9 cellular contexts compared by ENCODE assay signal in the genomic region with DNA sequence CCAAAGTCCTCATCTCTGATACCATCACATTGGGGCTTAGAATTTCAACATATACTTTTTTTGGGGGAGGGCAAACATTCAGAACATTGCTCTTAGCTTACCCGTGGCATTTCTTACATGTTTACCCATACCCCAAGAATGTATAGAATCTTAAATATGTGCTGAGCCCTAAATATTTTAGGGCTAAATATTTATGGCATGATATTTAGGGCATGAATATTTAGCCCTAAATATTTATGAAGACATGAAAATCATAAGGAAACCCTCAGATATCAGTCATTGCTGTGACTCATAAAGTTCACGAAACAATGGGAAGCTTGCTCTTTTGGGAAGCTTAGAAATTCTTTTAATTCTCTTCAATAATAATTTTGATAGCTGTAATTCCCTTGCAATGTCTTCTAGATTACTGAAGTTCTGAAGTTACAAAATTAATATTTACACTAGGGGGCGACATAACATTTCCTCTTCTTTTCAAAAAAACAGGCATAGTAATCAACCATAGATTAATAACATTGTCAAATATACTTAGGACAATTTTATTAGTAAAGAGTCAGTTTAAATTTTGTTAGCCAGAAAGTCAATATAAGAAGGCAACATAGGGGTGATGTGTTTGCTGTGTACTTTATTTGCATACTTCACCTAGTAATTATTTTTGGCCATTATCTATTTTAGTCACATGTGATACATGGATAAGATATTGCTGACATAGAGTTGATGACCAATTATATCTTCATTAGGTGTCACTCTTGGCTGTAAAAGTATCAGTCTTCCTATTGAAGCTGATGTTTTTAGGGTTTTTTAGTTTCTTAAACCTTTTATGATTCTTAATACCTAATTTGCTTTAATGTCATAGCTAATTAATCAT. TPM values are rescaled to one million over a fixed set of nuclear protein-coding genes. Genes with fewer than 3 reads are reported as not detected.
DNase-seq lines count a peak whose midpoint lies in the region; ATAC-seq, FAIRE-seq and TF ChIP-seq lines count a peak whose summit lies in the region.
"Had no signal": no experiment of that assay in that cellular context is flagged by ENCODE, and none has a peak within 500 bp of the region (broad histone marks: within the 10 kb centered on the region; RNA-seq: fewer than 3 reads in every experiment).

No MANE protein-coding gene starts in this region.

- FAIRE-seq in GM19239 (lab: Jason Lieb, UNC) (peak; percentile 45), frontal cortex (lab: Jason Lieb, UNC) (peak; percentile 53)

- H3K9me3 ChIP-seq in Panc1 (ENCODE audit: control insufficient read depth, insufficient read depth, low read depth, low read length), result no peaks in the 10 kb centered on the region

- CTCF ChIA-PET in Panc1 (lab: Charles Lee), result no interaction called here

- no peaks in the 10 kb centered on the region for H3K36me3 ChIP-seq in Panc1 (ENCODE audit: control insufficient read depth, insufficient read depth, low read length)

- BruUV-seq in Panc1 (replicated peaks; lab: Mats Ljungman, UMichigan), result no TSS peak

- peak; percentile 51; the same call in 1 of the 2 replicates for TF ChIP-seq CTCF in Panc1 (IDR thresholded peaks at IDR 0.05)

- no peak overlapping the region for H3K4me3 ChIP-seq in Panc1 (ENCODE audit: low read depth in 2 of 2, low read length in 2 of 2)

- DNase-seq in ACHN (peak; percentile 52), GM19239 (ENCODE audit: insufficient read length, low spot score) (no peak), Panc1 (ENCODE audit: low read depth, low spot score) (no peak), frontal cortex (ENCODE audit: low spot score in 2 of 2) (no peak), cerebellar cortex (ENCODE audit: low spot score) (no peak)
- DNase-seq: stimulated activated CD4-positive, alpha-beta T cell treated with anti-CD3 and anti-CD28 coated beads, Interleukin-2, amount 100 ng/mL, for 48 hours had no signal

- intact Hi-C loops in Panc1 (cut with micrococcal nuclease; ENCODE audit: unreplicated experiment), result loop anchor here (10.0 kb wide), 1 partner anchor 1123 kb away; a partner anchor contains a TSS

- in situ Hi-C loops in ACHN (cut with HindIII; ENCODE audit: low pct_ligation_motif_present, low pct_unique_long_range_greater_than_20kb, low sequenced_read_pairs), result no loop called here
- in situ Hi-C loops in Panc1 (cut with HindIII; ENCODE audit: low pct_unique_long_range_greater_than_20kb, low sequenced_read_pairs), result no loop called here

- no peaks in the 10 kb centered on the region for H3K4me1 ChIP-seq in Panc1 (ENCODE audit: control insufficient read depth, insufficient read depth, low read length)

- no peaks in the 10 kb centered on the region for H3K27me3 ChIP-seq in Panc1 (ENCODE audit: control insufficient read depth, insufficient read depth, low read length)

- H3K27ac ChIP-seq in Panc1 (ENCODE audit: low read length), result no peak overlapping the region

- POLR2A ChIA-PET in Panc1 (lab: Charles Lee), result no interaction called here

- ATAC-seq in Panc1, result no peak
- ATAC-seq in GM21717 (IDR thresholded peaks at IDR 0.05; ENCODE audit: unreplicated experiment), result no peak
- no peak for ATAC-seq in HG03571 (IDR thresholded peaks at IDR 0.05; ENCODE audit: unreplicated experiment)
- ATAC-seq in HG02981 (IDR thresholded peaks at IDR 0.05; ENCODE audit: unreplicated experiment), result no peak

RNA-seq across cellular contexts. Expression of a gene that starts 13.1 kb away (rescaled TPM):
- total RNA-seq in Panc1 (2021; ENCODE audit: unreplicated experiment), result 2.2 TPM
- 0.64 TPM for polyA plus RNA-seq in Panc1 (2012; ENCODE audit: insufficient read length)
- 13.9 TPM for total RNA-seq in frontal cortex
